In genomic region chr9:2729721-2730120, GRCh38 we compare ENCODE assay signal across 21 cellular contexts. TPM values are rescaled to one million over a fixed set of nuclear protein-coding genes. Genes with fewer than 3 reads are reported as not detected.
DNase-seq lines count a peak whose midpoint lies in the region; ATAC-seq, FAIRE-seq and TF ChIP-seq lines count a peak whose summit lies in the region.
"Had no signal": no experiment of that assay in that cellular context is flagged by ENCODE, and none has a peak within 500 bp of the region (broad histone marks: within the 10 kb centered on the region; RNA-seq: fewer than 3 reads in every experiment).

No MANE protein-coding gene starts in this region.

- H3K27ac Mint-ChIP-seq in activated CD4-positive, alpha-beta T cell treated with anti-CD3 and anti-CD28 coated beads for 36 hours: no peak overlapping the region
- H3K27ac Mint-ChIP-seq: B cell; CD4-positive, alpha-beta T cell; IgD-negative memory B cell had no signal

- no peaks in the 10 kb centered on the region for H3K4me1 Mint-ChIP-seq in activated CD4-positive, alpha-beta T cell treated with anti-CD3 and anti-CD28 coated beads for 36 hours

- no peaks in the 10 kb centered on the region for H3K27me3 Mint-ChIP-seq in activated CD4-positive, alpha-beta T cell treated with anti-CD3 and anti-CD28 coated beads for 36 hours
- H3K27me3 Mint-ChIP-seq: B cell; CD4-positive, alpha-beta T cell; IgD-negative memory B cell had no signal

- TF ChIP-seq POLR2A in H54 (IDR thresholded peaks at IDR 0.05; ENCODE audit: low read depth, low read length): no peak

- H3K4me3 ChIP-seq in AG10803 (ENCODE audit: low read length) (no peak overlapping the region), choroid plexus epithelial cell (ENCODE audit: low read depth, low read length) (no peak overlapping the region)

- intact Hi-C loops in activated CD4-positive, alpha-beta T cell treated with anti-CD3 and anti-CD28 coated beads for 36 hours (cut with DNase I, micrococcal nuclease): loop anchor here in 1 of 2 experiments (5.0 kb wide), 1 partner anchor 107 kb away; the partner anchor contains the start of gene VLDLR

- H3K4me3 Mint-ChIP-seq in activated CD4-positive, alpha-beta T cell treated with anti-CD3 and anti-CD28 coated beads for 36 hours: no peak overlapping the region
- H3K4me3 Mint-ChIP-seq: B cell; CD4-positive, alpha-beta T cell; IgD-negative memory B cell had no signal

- peak; percentile 11 for FAIRE-seq in H54 (lab: Jason Lieb, UNC)
- FAIRE-seq: D721Med, GM19239 had no signal

- no peak overlapping the region for H3K27ac ChIP-seq in RWPE1

- H3K9me3 Mint-ChIP-seq in activated CD4-positive, alpha-beta T cell treated with anti-CD3 and anti-CD28 coated beads for 36 hours (ENCODE audit: low read depth): no peaks in the 10 kb centered on the region
- H3K9me3 Mint-ChIP-seq: CD4-positive, alpha-beta T cell; IgD-negative memory B cell had no signal

- CTCF ChIA-PET in RWPE1 (lab: Yijun Ruan, JAX): no interaction called here
- CTCF ChIA-PET in activated CD4-positive, alpha-beta T cell treated with anti-CD3 and anti-CD28 coated beads for 36 hours (lab: Charles Lee): interaction anchor here (0.6 kb wide), 1 partner anchor 41 kb away, joined by 5 read pairs; no protein-coding TSS in a partner anchor

- ATAC-seq in activated CD4-positive, alpha-beta T cell treated with anti-CD3 and anti-CD28 coated beads for 36 hours: no peak

- no peak for TF ChIP-seq CTCF in AG10803 (conservative IDR thresholded peaks at IDR 0.05; ENCODE audit: low read length)
- TF ChIP-seq CTCF in choroid plexus epithelial cell (conservative IDR thresholded peaks at IDR 0.05; ENCODE audit: low read depth, low read length): no peak
- no peak for TF ChIP-seq CTCF in RWPE1 (conservative IDR thresholded peaks at IDR 0.05; ENCODE audit: low read depth)

- H3K36me3 Mint-ChIP-seq in activated CD4-positive, alpha-beta T cell treated with anti-CD3 and anti-CD28 coated beads for 36 hours (ENCODE audit: low read depth): peaks cover 4% of the 10 kb centered on the region

- POLR2A ChIA-PET in RWPE1 (lab: Yijun Ruan, JAX; ENCODE audit: low non-redundant PET): no interaction called here
- POLR2A ChIA-PET in activated CD4-positive, alpha-beta T cell treated with anti-CD3 and anti-CD28 coated beads for 36 hours (lab: Charles Lee): no interaction called here

- peak; percentile 38 for DNase-seq in AG10803 (ENCODE audit: low read depth)
- no peak for DNase-seq in H54 (ENCODE audit: insufficient read length, low spot score)
- DNase-seq in choroid plexus epithelial cell (ENCODE audit: low read depth): peak; percentile 47
- peak; percentile 17 for DNase-seq in iris pigment epithelial cell (ENCODE audit: low read depth)
- no peak for DNase-seq in RWPE1 (ENCODE audit: low spot score)
- DNase-seq in activated CD4-positive, alpha-beta T cell treated with anti-CD3 and anti-CD28 coated beads for 36 hours: no peak
- DNase-seq in GM19240 (ENCODE audit: insufficient read length, low spot score): no peak
- no peak for DNase-seq in A172 (ENCODE audit: low spot score)
- DNase-seq: 8988T; ACHN; C1 segment of cervical spinal cord; CD4-positive, alpha-beta T cell; DMS153; DMS79 treated with DMSO at 0.1 percent for 48 hours; GDM1; H7 had no signal

RNA-seq across cellular contexts. Expression of gene KCNV2, which starts 12.4 kb away (rescaled TPM):
- not detected for total RNA-seq in activated CD4-positive, alpha-beta T cell treated with anti-CD3 and anti-CD28 coated beads for 36 hours
- total RNA-seq in A172 (2014; rRNA removed; shearing (Covaris generic)): not detected in 2 replicates
- total RNA-seq: B cell; CD4-positive, alpha-beta T cell; HT-29 had no signal

Comparison
In these comparisons a context has a peak if more than half of its experiments do, and no peak if none do; other contexts are left out.
1. DNase-seq: peak in AG10803 (single experiment), choroid plexus epithelial cell (single experiment) and iris pigment epithelial cell (single experiment); none in H54 (single experiment), RWPE1 (single experiment), activated CD4-positive, alpha-beta T cell treated with anti-CD3 and anti-CD28 coated beads for 36 hours (single experiment), GM19240 (single experiment) and A172 (single experiment).